In genomic region chr15:77243146-77243545, GRCh38 we compare ENCODE assay signal across 1 cellular context.
TF ChIP-seq lines count a peak whose summit lies in the region.

No MANE protein-coding gene starts in this region.

TF ChIP-seq in IMR-90, 13 proteins besides CTCF, POLR2A, EP300 and RAD21:
- no peak for TF ChIP-seq CEBPB (IDR thresholded peaks at IDR 0.05; ENCODE audit: low read depth, low read length)
- no peak for TF ChIP-seq CHD1 (IDR thresholded peaks at IDR 0.05; ENCODE audit: low read depth, low read length)
- TF ChIP-seq MXI1 (IDR thresholded peaks at IDR 0.05; ENCODE audit: borderline replicate concordance, low read depth, low read length), result no peak
- no peak for TF ChIP-seq ELK1 (IDR thresholded peaks at IDR 0.05; ENCODE audit: borderline replicate concordance, low read depth, low read length)
- no peak for TF ChIP-seq BHLHE40 (IDR thresholded peaks at IDR 0.05; ENCODE audit: low read depth, low read length)
- no peak for TF ChIP-seq USF2 (IDR thresholded peaks at IDR 0.05; ENCODE audit: low read depth, low read length)
- no peak for TF ChIP-seq RFX5 (IDR thresholded peaks at IDR 0.05; ENCODE audit: low read depth, low read length)
- no peak for TF ChIP-seq FOS (IDR thresholded peaks at IDR 0.05; ENCODE audit: low read depth, low read length)
- TF ChIP-seq NFE2L2 (IDR thresholded peaks at IDR 0.05; ENCODE audit: low read depth, low read length), result no peak
- no peak for TF ChIP-seq SMC3 (IDR thresholded peaks at IDR 0.05; ENCODE audit: low read depth, low read length)
- no peak for TF ChIP-seq MAFK (IDR thresholded peaks at IDR 0.05; ENCODE audit: low read depth, low read length)
- no peak for TF ChIP-seq MAZ (IDR thresholded peaks at IDR 0.05; ENCODE audit: borderline replicate concordance, low read depth, low read length)
- no peak for TF ChIP-seq RCOR1 (IDR thresholded peaks at IDR 0.05; ENCODE audit: insufficient replicate concordance, low read length)
TF ChIP-seq in IMR-90: peak in this region for 0.
